Comparison of ENCODE assay signal across 8 cellular contexts in the genomic region with DNA sequence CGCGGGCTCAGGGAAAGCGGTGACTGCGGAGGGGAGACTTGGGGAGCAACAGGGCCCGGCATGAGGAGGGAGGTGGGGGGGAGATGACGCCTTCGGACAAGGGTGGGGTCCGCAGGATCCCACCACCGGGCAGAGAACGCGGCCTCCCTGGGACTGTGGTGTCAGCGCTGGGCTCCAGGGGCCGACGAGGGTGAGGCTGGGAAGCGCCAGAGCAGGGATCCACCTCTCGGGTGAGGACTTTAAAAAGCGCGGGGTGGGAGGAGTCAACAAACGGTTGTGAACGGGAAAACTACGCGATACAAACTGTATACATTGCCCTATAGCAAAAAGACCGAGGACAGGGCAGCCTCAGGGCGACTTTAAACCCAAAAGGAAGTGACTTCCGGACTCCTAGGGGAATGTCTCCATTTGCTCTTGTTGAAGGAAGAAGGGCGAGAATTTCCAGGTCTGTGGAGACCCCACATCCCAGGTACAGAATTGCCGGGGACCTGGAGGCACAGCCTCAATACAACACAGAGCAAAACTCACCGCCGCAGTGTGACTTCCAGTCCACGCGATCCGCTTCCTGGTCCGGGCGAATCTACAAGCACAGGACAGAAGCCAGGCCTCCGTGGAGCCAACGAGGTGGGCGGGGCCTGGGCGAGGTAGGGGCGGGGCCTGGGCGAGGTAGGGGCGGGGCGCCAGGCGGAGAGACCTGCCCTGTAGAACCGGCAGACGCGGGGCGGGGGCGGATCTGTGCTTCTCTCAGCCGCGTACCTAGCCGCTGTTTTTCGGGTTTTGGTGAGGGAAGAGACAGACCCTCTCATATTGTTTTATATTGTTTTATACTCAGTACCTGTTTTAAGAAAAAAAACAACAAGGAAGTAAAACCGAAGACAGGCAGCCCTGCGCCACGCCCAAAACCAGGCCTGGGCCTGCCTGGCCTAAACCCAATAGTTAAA. TPM values are rescaled to one million over a fixed set of nuclear protein-coding genes. Genes with fewer than 3 reads are reported as not detected.
DNase-seq lines count a peak whose midpoint lies in the region; ATAC-seq and TF ChIP-seq lines count a peak whose summit lies in the region.

A gene (minus strand): TSS at position 588 of the 941 bp plus-strand sequence. CDS start 5,555 bp downstream, outside the sequence.

- peak; percentile 39 for TF ChIP-seq POLR2A in breast epithelium (IDR thresholded peaks at IDR 0.05)

- TF ChIP-seq CTCF in GM12875 (IDR thresholded peaks at IDR 0.05; ENCODE audit: borderline replicate concordance, insufficient read depth, low read depth, low read length): no peak
- TF ChIP-seq CTCF in WERI-Rb-1 (IDR thresholded peaks at IDR 0.05; ENCODE audit: low read depth, low read length): no peak
- no peak for TF ChIP-seq CTCF in breast epithelium (IDR thresholded peaks at IDR 0.05)

- H3K9ac ChIP-seq in iPS-20b (ENCODE audit: low read depth, low read length): peak within 1 kb of the TSS; percentile 88

- ATAC-seq in HG02798 (IDR thresholded peaks at IDR 0.05; ENCODE audit: poor library complexity, unreplicated experiment) (peak; percentile 97), GM18520 (IDR thresholded peaks at IDR 0.05; ENCODE audit: unreplicated experiment) (no peak)

- DNase-seq in NCI-H146 treated with DMSO at 0.1 percent for 48 hours (lab: John Stamatoyannopoulos, UW; ENCODE audit: unreplicated experiment): peak; percentile 81
- DNase-seq in WERI-Rb-1: peak; percentile 85
- DNase-seq in breast epithelium (ENCODE audit: low spot score in 2 of 2): peak; percentile 93 to 95

- H3K9me3 ChIP-seq in WERI-Rb-1 (ENCODE audit: severe bottlenecking) (no peaks in the 10 kb centered on the region), breast epithelium (no peaks in the 10 kb centered on the region), iPS-20b (ENCODE audit: insufficient read depth, low read depth, low read length) (no peaks in the 10 kb centered on the region)

- H3K27ac ChIP-seq in WERI-Rb-1 (peak within 1 kb of the TSS; percentile 83), breast epithelium (peak within 1 kb of the TSS; percentile 95 to 98), iPS-20b (ENCODE audit: low read length) (no peak within 1 kb of the TSS), skin epidermis (peak within 1 kb of the TSS; percentile 70 to 91 (median 85))

- H3K36me3 ChIP-seq in WERI-Rb-1: peaks cover 25% of the 10 kb centered on the region
- no peaks in the 10 kb centered on the region for H3K36me3 ChIP-seq in breast epithelium
- H3K36me3 ChIP-seq in iPS-20b (ENCODE audit: insufficient read depth, low read depth, low read length): peaks cover 6% of the 10 kb centered on the region; the same call in 1 of the 2 replicates

- no peaks in the 10 kb centered on the region for H3K4me1 ChIP-seq in breast epithelium
- H3K4me1 ChIP-seq in iPS-20b (ENCODE audit: insufficient read depth, low read length): no peaks in the 10 kb centered on the region; the same call in 1 of the 2 replicates

- intact Hi-C loops in breast epithelium (cut with DNase I; ENCODE audit: low total_unique reads): no loop called here

- H3K27me3 ChIP-seq in WERI-Rb-1 (ENCODE audit: insufficient read depth, low read depth, severe bottlenecking) (no peaks in the 10 kb centered on the region), breast epithelium (no peaks in the 10 kb centered on the region), iPS-20b (ENCODE audit: insufficient read depth, low read length) (no peaks in the 10 kb centered on the region)

- H3K4me3 ChIP-seq in GM12875 (ENCODE audit: low read depth, low read length): peak within 1 kb of the TSS; percentile 72
- H3K4me3 ChIP-seq in WERI-Rb-1 (ENCODE audit: low read depth, low read length): peak within 1 kb of the TSS; percentile 90
- peak within 1 kb of the TSS; percentile 67 to 81 (median 76) for H3K4me3 ChIP-seq in breast epithelium
- peak within 1 kb of the TSS; percentile 94 for H3K4me3 ChIP-seq in iPS-20b (ENCODE audit: low read length)
- H3K4me3 ChIP-seq in skin epidermis: peak within 1 kb of the TSS; percentile 48 to 63 (median 58)

RNA-seq across cellular contexts. Expression of the gene that starts here (rescaled TPM):
- 1 to 10 TPM; 4.5 to 10.0 (median 5.2) TPM for total RNA-seq in breast epithelium
